18 cellular contexts compared by ENCODE assay signal in the genomic region with DNA sequence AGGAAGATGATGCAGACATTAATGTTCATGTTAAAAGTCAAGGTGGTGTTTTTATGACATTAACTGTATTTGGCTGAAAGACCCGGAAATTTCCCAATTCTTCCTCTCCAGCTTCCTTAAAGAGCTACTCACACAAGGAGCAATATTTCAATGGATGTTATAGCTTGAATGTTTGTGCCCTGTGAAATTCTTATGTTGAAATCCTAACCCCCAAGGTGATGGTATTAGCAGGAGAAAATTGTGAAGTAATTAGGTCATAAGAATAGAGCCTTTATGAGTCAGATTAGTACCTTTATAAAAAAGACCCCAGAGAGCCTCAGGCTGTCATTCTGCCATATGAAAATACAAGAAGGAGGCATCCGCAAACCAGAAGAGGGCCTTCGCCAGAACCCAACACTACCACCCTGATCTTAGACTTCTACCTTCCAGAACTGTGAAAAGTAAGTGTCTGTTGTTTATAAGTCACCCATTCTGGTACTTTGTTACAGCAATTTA. TPM values are rescaled to one million over a fixed set of nuclear protein-coding genes. Genes with fewer than 3 reads are reported as not detected.
"Had no signal": no experiment of that assay in that cellular context is flagged by ENCODE, and none has a peak within 500 bp of the region (broad histone marks: within the 10 kb centered on the region; RNA-seq: fewer than 3 reads in every experiment).

No MANE protein-coding gene starts in this region.

- H3K4me3 Mint-ChIP-seq: activated naive CD8-positive, alpha-beta T cell; natural killer cell had no signal

- H3K27me3 Mint-ChIP-seq: activated naive CD8-positive, alpha-beta T cell had no signal

- FAIRE-seq: kidney had no signal

- ATAC-seq: natural killer cell had no signal

- H3K36me3 ChIP-seq: thyroid gland had no signal

- H2AFZ ChIP-seq: parathyroid adenoma had no signal

- H3K4me1 ChIP-seq: parathyroid adenoma had no signal

- H3K27ac ChIP-seq: dorsolateral prefrontal cortex, parathyroid adenoma, sigmoid colon, thyroid gland, VCaP had no signal

- H3K27me3 ChIP-seq: dorsolateral prefrontal cortex, sigmoid colon, thyroid gland had no signal

- DNase-seq: activated CD4-positive, alpha-beta T cell treated with anti-CD3 and anti-CD28 coated beads for 1 hour; activated CD4-positive, alpha-beta T cell treated with anti-CD3 and anti-CD28 coated beads, Interleukin-2, amount 50 U/mL, for 48 hours; amniotic stem cell; dorsolateral prefrontal cortex; kidney; mesendoderm; natural killer cell; sigmoid colon; stimulated activated CD4-positive, alpha-beta T cell treated with anti-CD3 and anti-CD28 coated beads, Interleukin-12 subunit alpha, Interleukin-12 subunit beta, amount 100 ng/mL, for 4 hours; stimulated activated CD4-positive, alpha-beta T cell treated with anti-CD3 and anti-CD28 coated beads, Interleukin-1b, Interleukin-23, amount 100 ng/mL, for 48 hours; stimulated activated CD8-positive, alpha-beta memory T cell treated with anti-CD3 and anti-CD28 coated beads, Interleukin-4, amount 100 ng/mL, for 48 hours; stimulated activated naive CD4-positive, alpha-beta T cell treated with Interleukin-2 at 50 U/mL for 16 hours; thyroid gland had no signal

- H3K9ac ChIP-seq: parathyroid adenoma had no signal

- H3K4me3 ChIP-seq: sigmoid colon, thyroid gland had no signal

- H3K79me2 ChIP-seq: parathyroid adenoma had no signal

- H3K27ac Mint-ChIP-seq: activated naive CD8-positive, alpha-beta T cell; natural killer cell had no signal

- H3K9me3 ChIP-seq: sigmoid colon, thyroid gland had no signal

RNA-seq across cellular contexts. Expression of gene TLR10, which starts 18.2 kb away (rescaled TPM):
- total RNA-seq: epithelial cell of proximal tubule, fibroblast of lung had no signal
